1 cellular context compared by ENCODE assay signal in the genomic region with DNA sequence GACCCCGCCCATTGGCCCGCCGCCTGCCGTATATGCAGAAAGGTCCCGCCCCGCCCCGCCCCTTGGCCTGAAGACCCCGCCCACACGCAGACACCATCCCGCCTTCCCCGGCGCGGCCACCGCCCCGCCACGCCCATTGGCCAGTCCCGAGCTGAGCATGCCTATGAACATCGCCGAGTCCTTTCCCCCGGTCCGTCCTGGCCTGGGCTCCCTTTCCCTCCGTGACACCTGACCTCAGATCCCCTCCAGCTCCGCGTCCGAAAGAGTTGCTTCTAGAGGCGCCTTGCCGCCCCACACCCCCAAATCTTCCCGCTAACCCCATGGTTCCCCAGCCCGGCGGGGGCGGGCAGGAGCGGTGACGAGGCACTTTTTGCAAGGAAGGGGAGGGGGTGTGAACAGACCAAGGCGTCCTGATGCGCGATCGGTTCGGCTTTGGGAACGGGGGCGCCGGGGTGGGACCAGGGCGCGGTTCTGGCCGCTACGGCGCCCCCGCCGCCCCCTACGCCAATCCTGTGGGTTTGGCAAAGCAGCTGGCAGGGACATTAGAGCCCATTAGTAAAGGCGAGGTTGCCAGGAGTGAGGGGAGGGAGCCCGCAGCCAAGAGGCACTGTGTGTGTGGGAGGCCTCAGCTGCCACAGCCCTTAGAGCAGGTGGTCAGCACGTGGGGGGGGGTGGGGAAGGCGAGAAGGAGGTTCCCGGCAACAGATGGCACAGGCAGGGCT.
A peak's percentile ranks its signal among the peaks of the same experiment; 100 is the strongest.
TF ChIP-seq lines count a peak whose summit lies in the region.

No MANE protein-coding gene starts in this region.

TF ChIP-seq in K562, 482 proteins besides CTCF, POLR2A, EP300 and RAD21 (continued from another document and continues in another):
- TF ChIP-seq NR3C1 (CRISPR knock-in tag; IDR thresholded peaks at IDR 0.05) (peak; percentile 94), SRF (CRISPR knock-in tag; IDR thresholded peaks at IDR 0.05) (peak in 1 of 2 experiments; percentile 20; a peak in 1 of 4 replicates), CXXC5 (CRISPR knock-in tag; IDR thresholded peaks at IDR 0.05) (peak; percentile 62), DPF2 (IDR thresholded peaks at IDR 0.05) (peak; percentile 84), CREBBP (IDR thresholded peaks at IDR 0.05; ENCODE audit: low read depth, low read length) (no peak), ZNF175 (CRISPR knock-in tag; IDR thresholded peaks at IDR 0.05; ENCODE audit: low read depth) (peak; percentile 16; the same call in 1 of the 2 replicates), ZNF212 (CRISPR knock-in tag; IDR thresholded peaks at IDR 0.05) (no peak), RNF2 (IDR thresholded peaks at IDR 0.05) (peak; percentile 83), NCOA2 (IDR thresholded peaks at IDR 0.05; ENCODE audit: partially characterized antibody in 2 of 2) (no peak), THRAP3 (IDR thresholded peaks at IDR 0.05; ENCODE audit: borderline replicate concordance) (no peak), NRF1 (conservative IDR thresholded peaks at IDR 0.05 in 1 of 2, IDR thresholded peaks at IDR 0.05 in 1 of 2) (peak; percentile 85 to 87), NFRKB (IDR thresholded peaks at IDR 0.05; ENCODE audit: low read depth) (peak; percentile 69; the same call in 1 of the 2 replicates), CHAMP1 (IDR thresholded peaks at IDR 0.05) (no peak), HDAC1 (IDR thresholded peaks at IDR 0.05) (peak in 1 of 2 experiments; percentile 86; a peak in 2 of 4 replicates), TAF1 (IDR thresholded peaks at IDR 0.05; ENCODE audit: control insufficient read depth, extremely low read depth, insufficient read depth, low read length, severe bottlenecking) (peak; percentile 44), FOXA3 (CRISPR knock-in tag; conservative IDR thresholded peaks at IDR 0.05 in 1 of 2, IDR thresholded peaks at IDR 0.05 in 1 of 2) (no peak), HNRNPLL (IDR thresholded peaks at IDR 0.05; ENCODE audit: low read depth, low read length, poor library complexity, severe bottlenecking) (no peak), RREB1 (CRISPR knock-in tag; IDR thresholded peaks at IDR 0.05) (peak; percentile 79; the same call in 1 of the 2 replicates), MCM3 (IDR thresholded peaks at IDR 0.05) (no peak), PRMT5 (CRISPR knock-in tag; IDR thresholded peaks at IDR 0.05) (no peak), THRB (CRISPR knock-in tag; conservative IDR thresholded peaks at IDR 0.05) (0 out of 2 replicates have a peak, but pooled peaks have one; percentile 44), GABPB2 (CRISPR knock-in tag; conservative IDR thresholded peaks at IDR 0.05) (no peak), ZNF592 (IDR thresholded peaks at IDR 0.05) (peak; percentile 99), POLR2AphosphoS2 (IDR thresholded peaks at IDR 0.05; ENCODE audit: low read length) (peak; percentile 85; the same call in 1 of the 2 replicates), NR2C2 (CRISPR knock-in tag; IDR thresholded peaks at IDR 0.05) (no peak), NR2C2 (tag; IDR thresholded peaks at IDR 0.05) (peak; percentile 79), RFX1 (IDR thresholded peaks at IDR 0.05) (no peak), SREBF2 (CRISPR knock-in tag; IDR thresholded peaks at IDR 0.05) (no peak), FOXK1 (CRISPR knock-in tag; IDR thresholded peaks at IDR 0.05; ENCODE audit: borderline replicate concordance) (no peak), E2F6 (IDR thresholded peaks at IDR 0.05; ENCODE audit: borderline replicate concordance in 1 of 2, extremely low read depth in 1 of 2, insufficient read depth in 1 of 2, insufficient read length in 1 of 2, low read depth in 1 of 2, low read length in 1 of 2, poor library complexity in 1 of 2, severe bottlenecking in 1 of 2) (peak; percentile 88), ZNF12 (CRISPR knock-in tag; IDR thresholded peaks at IDR 0.05) (0 out of 2 replicates have a peak, but pooled peaks have one; percentile 29), ZNF134 (CRISPR knock-in tag; conservative IDR thresholded peaks at IDR 0.05) (0 out of 2 replicates have a peak, but pooled peaks have one; percentile 13), ZNF224 (CRISPR knock-in tag; IDR thresholded peaks at IDR 0.05) (peak; percentile 58; the same call in 1 of the 2 replicates), ZSCAN32 (CRISPR knock-in tag; IDR thresholded peaks at IDR 0.05) (no peak), PKNOX1 (IDR thresholded peaks at IDR 0.05) (0 out of 2 replicates have a peak, but pooled peaks have one; percentile 4), SOX6 (IDR thresholded peaks at IDR 0.05) (peak; percentile 22; the same call in 1 of the 2 replicates), RBM22 (IDR thresholded peaks at IDR 0.05; ENCODE audit: low read depth, low read length, poor library complexity, severe bottlenecking) (no peak)
- TF ChIP-seq, protein P1, sequence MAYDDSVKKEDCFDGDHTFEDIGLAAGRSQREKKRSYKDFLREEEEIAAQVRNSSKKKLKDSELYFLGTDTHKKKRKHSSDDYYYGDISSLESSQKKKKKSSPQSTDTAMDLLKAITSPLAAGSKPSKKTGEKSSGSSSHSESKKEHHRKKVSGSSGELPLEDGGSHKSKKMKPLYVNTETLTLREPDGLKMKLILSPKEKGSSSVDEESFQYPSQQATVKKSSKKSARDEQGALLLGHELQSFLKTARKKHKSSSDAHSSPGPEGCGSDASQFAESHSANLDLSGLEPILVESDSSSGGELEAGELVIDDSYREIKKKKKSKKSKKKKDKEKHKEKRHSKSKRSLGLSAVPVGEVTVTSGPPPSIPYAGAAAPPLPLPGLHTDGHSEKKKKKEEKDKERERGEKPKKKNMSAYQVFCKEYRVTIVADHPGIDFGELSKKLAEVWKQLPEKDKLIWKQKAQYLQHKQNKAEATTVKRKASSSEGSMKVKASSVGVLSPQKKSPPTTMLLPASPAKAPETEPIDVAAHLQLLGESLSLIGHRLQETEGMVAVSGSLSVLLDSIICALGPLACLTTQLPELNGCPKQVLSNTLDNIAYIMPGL (CRISPR knock-in tag; IDR thresholded peaks at IDR 0.05): no peak
- TF ChIP-seq, protein P2, sequence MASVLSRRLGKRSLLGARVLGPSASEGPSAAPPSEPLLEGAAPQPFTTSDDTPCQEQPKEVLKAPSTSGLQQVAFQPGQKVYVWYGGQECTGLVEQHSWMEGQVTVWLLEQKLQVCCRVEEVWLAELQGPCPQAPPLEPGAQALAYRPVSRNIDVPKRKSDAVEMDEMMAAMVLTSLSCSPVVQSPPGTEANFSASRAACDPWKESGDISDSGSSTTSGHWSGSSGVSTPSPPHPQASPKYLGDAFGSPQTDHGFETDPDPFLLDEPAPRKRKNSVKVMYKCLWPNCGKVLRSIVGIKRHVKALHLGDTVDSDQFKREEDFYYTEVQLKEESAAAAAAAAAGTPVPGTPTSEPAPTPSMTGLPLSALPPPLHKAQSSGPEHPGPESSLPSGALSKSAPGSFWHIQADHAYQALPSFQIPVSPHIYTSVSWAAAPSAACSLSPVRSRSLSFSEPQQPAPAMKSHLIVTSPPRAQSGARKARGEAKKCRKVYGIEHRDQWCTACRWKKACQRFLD (CRISPR knock-in tag; IDR thresholded peaks at IDR 0.05): peak; percentile 91; the same call in 1 of the 2 replicates
